Comparison of ENCODE assay signal across 30 cellular contexts in genomic region chr11:17876827-17877226, GRCh38.
"Had no signal": no experiment of that assay in that cellular context is flagged by ENCODE, and none has a peak within 500 bp of the region (broad histone marks: within the 10 kb centered on the region; RNA-seq: fewer than 3 reads in every experiment).

No MANE protein-coding gene starts in this region.

- H3K4me3 Mint-ChIP-seq: effector memory CD8-positive, alpha-beta T cell; immature natural killer cell; mesothelial cell of epicardium; naive B cell; natural killer cell treated with Interleukin-12 subunit alpha and Interleukin-12 subunit beta and Interleukin-15 and Interleukin-18, amount 100 ng/mL, for 72 hours; neural progenitor cell; stimulated activated naive CD8-positive, alpha-beta T cell treated with anti-CD3 and anti-CD28 coated beads, Interleukin-15, amount 100 ng/mL, for 72 hours had no signal

- H3K4me1 Mint-ChIP-seq: immature natural killer cell; stimulated activated naive CD8-positive, alpha-beta T cell treated with anti-CD3 and anti-CD28 coated beads, Interleukin-15, amount 100 ng/mL, for 72 hours had no signal

- DNase-seq: cortex of kidney; effector memory CD8-positive, alpha-beta T cell; foreskin melanocyte; glutamatergic neuron; heart right ventricle; hippocampal formation; immature natural killer cell; mesenchymal stem cell; mucosa of descending colon; naive B cell; stimulated activated CD4-positive, alpha-beta T cell treated with anti-CD3 and anti-CD28 coated beads, Interleukin-12 subunit alpha, Interleukin-12 subunit beta, amount 100 ng/mL, for 4 hours; stimulated activated CD4-positive, alpha-beta T cell treated with anti-CD3 and anti-CD28 coated beads, Interleukin-1b, Interleukin-23, amount 100 ng/mL, for 48 hours; stimulated activated CD4-positive, alpha-beta T cell treated with anti-CD3 and anti-CD28 coated beads, Interleukin-4, amount 100 ng/mL, for 1 hour; stimulated activated CD8-positive, alpha-beta memory T cell treated with anti-CD3 and anti-CD28 coated beads, Interleukin-4, amount 100 ng/mL, for 48 hours; stimulated activated naive CD4-positive, alpha-beta T cell; stimulated activated naive CD8-positive, alpha-beta T cell treated with anti-CD3 and anti-CD28 coated beads, Interleukin-15, amount 100 ng/mL, for 72 hours; thyroid gland; trophoblast cell had no signal

- H3K27me3 ChIP-seq: heart right ventricle, neural progenitor cell, right atrium auricular region, thyroid gland, vagina had no signal

- FAIRE-seq: keratinocyte had no signal

- H3K9me3 Mint-ChIP-seq: effector memory CD8-positive, alpha-beta T cell; immature natural killer cell; mesothelial cell of epicardium; naive B cell; natural killer cell treated with Interleukin-12 subunit alpha and Interleukin-12 subunit beta and Interleukin-15 and Interleukin-18, amount 100 ng/mL, for 72 hours; neural progenitor cell; stimulated activated naive CD8-positive, alpha-beta T cell treated with anti-CD3 and anti-CD28 coated beads, Interleukin-15, amount 100 ng/mL, for 72 hours had no signal

- H3K27ac Mint-ChIP-seq: immature natural killer cell; mesothelial cell of epicardium; natural killer cell treated with Interleukin-12 subunit alpha and Interleukin-12 subunit beta and Interleukin-15 and Interleukin-18, amount 100 ng/mL, for 72 hours; neural progenitor cell had no signal

- H3K9me3 ChIP-seq: heart right ventricle, mucosa of descending colon, prostate gland, right atrium auricular region, thyroid gland, vagina had no signal

- H3K36me3 ChIP-seq: neural progenitor cell, prostate gland, right atrium auricular region, thyroid gland, vagina had no signal

- H3K36me3 Mint-ChIP-seq: mesothelial cell of epicardium; natural killer cell treated with Interleukin-12 subunit alpha and Interleukin-12 subunit beta and Interleukin-15 and Interleukin-18, amount 100 ng/mL, for 72 hours; neural progenitor cell had no signal

- H3K27ac ChIP-seq: epithelial cell of prostate, heart right ventricle, neural progenitor cell, prostate gland, right atrium auricular region, thyroid gland, vagina had no signal

- H3K4me1 ChIP-seq: prostate gland, right atrium auricular region, thyroid gland had no signal

- H2AFZ ChIP-seq: neural progenitor cell had no signal

- H3K4me3 ChIP-seq: heart right ventricle, lung, mucosa of descending colon, neural progenitor cell, prostate gland, right atrium auricular region, smooth muscle cell, thyroid gland, vagina had no signal

- H3K27me3 Mint-ChIP-seq: effector memory CD8-positive, alpha-beta T cell; naive B cell; natural killer cell treated with Interleukin-12 subunit alpha and Interleukin-12 subunit beta and Interleukin-15 and Interleukin-18, amount 100 ng/mL, for 72 hours; stimulated activated naive CD8-positive, alpha-beta T cell treated with anti-CD3 and anti-CD28 coated beads, Interleukin-15, amount 100 ng/mL, for 72 hours had no signal

- H3K4me2 ChIP-seq: neural progenitor cell, smooth muscle cell had no signal

- ATAC-seq: effector memory CD8-positive, alpha-beta T cell; esophagus mucosa; heart right ventricle; mucosa of descending colon; natural killer cell treated with Interleukin-12 subunit alpha and Interleukin-12 subunit beta and Interleukin-15 and Interleukin-18, amount 100 ng/mL, for 72 hours; sciatic nerve; stimulated activated naive CD8-positive, alpha-beta T cell treated with anti-CD3 and anti-CD28 coated beads, Interleukin-15, amount 100 ng/mL, for 72 hours had no signal

- H3K9ac ChIP-seq: neural progenitor cell had no signal
